ENCODE assay signal across 21 cellular contexts in genomic region chr2:181371195-181371594, GRCh38.
DNase-seq lines count a peak whose midpoint lies in the region; ATAC-seq and TF ChIP-seq lines count a peak whose summit lies in the region.
"Had no signal": no experiment of that assay in that cellular context is flagged by ENCODE, and none has a peak within 500 bp of the region (broad histone marks: within the 10 kb centered on the region; RNA-seq: fewer than 3 reads in every experiment).

No MANE protein-coding gene starts in this region.

- H2AFZ ChIP-seq in SK-N-SH (ENCODE audit: low read depth) (no peak overlapping the region), Loucy (ENCODE audit: low read length) (peak overlapping the region; percentile 45; the same call in 1 of the 2 replicates), smooth muscle cell (ENCODE audit: low read depth) (no peak overlapping the region)

- DNase-seq in SK-N-SH (no peak), smooth muscle cell (lab: John Stamatoyannopoulos, UW; ENCODE audit: unreplicated experiment) (no peak), NCI-H524 treated with DMSO at 0.1 percent for 48 hours (lab: John Stamatoyannopoulos, UW) (no peak)
- DNase-seq in effector memory CD8-positive, alpha-beta T cell, result no peak
- DNase-seq: 8988T; activated CD4-positive, alpha-beta T cell treated with anti-CD3 and anti-CD28 coated beads for 36 hours; BE2C; KG1; NCI-H1105; NCI-H2081 treated with DMSO at 0.1 percent for 48 hours; ovary; RPMI8226; stimulated activated CD8-positive, alpha-beta memory T cell treated with anti-CD3 and anti-CD28 coated beads, Interleukin-4, amount 100 ng/mL, for 48 hours; substantia nigra had no signal

- POLR2A ChIA-PET in SK-N-SH (lab: Yijun Ruan, JAX), result no interaction called here

- 80% methylated on average over 2 of the region's 2 CpGs for WGBS in SK-N-SH (ENCODE audit: low lambda C conversion rate)
- 97% methylated on average over 2 of the region's 2 CpGs for WGBS in smooth muscle cell (ENCODE audit: low lambda C conversion rate)

- H3K36me3 Mint-ChIP-seq in effector memory CD8-positive, alpha-beta T cell (ENCODE audit: insufficient read depth), result peaks cover 4% of the 10 kb centered on the region

- no peak overlapping the region for H3K9ac ChIP-seq in SK-N-SH
- H3K9ac ChIP-seq in Loucy (ENCODE audit: low read depth, low read length, poor library complexity, severe bottlenecking), result peak overlapping the region; percentile 60
- H3K9ac ChIP-seq in smooth muscle cell (ENCODE audit: low read depth), result no peak overlapping the region

- no peak for TF ChIP-seq EP300 in SK-N-SH (IDR thresholded peaks at IDR 0.05; ENCODE audit: borderline replicate concordance in 1 of 2, low read depth in 1 of 2, low read length in 1 of 2)

- H3K9me2 ChIP-seq in SK-N-SH (no peaks in the 10 kb centered on the region), Loucy (replicated peaks; ENCODE audit: low read depth, low read length) (no peaks in the 10 kb centered on the region)

- no peaks in the 10 kb centered on the region for H4K20me1 ChIP-seq in SK-N-SH (ENCODE audit: insufficient read depth)
- H4K20me1 ChIP-seq in Loucy (ENCODE audit: insufficient read depth, low read length, poor library complexity, severe bottlenecking), result no peaks in the 10 kb centered on the region
- H4K20me1 ChIP-seq in smooth muscle cell (ENCODE audit: low read depth), result no peaks in the 10 kb centered on the region

- ATAC-seq in SK-N-SH treated with all-trans-retinoic acid at 6 μM for 48 hours (no peak), GM19397 (IDR thresholded peaks at IDR 0.05; ENCODE audit: unreplicated experiment) (no peak), GM18870 (IDR thresholded peaks at IDR 0.05; ENCODE audit: unreplicated experiment) (no peak)
- ATAC-seq in effector memory CD8-positive, alpha-beta T cell (replicated peaks), result no peak
- ATAC-seq: activated CD4-positive, alpha-beta T cell treated with anti-CD3 and anti-CD28 coated beads for 36 hours had no signal

- H3K27me3 ChIP-seq in SK-N-SH (ENCODE audit: insufficient read depth), result no peaks in the 10 kb centered on the region
- H3K27me3 ChIP-seq in Loucy (ENCODE audit: insufficient read depth, low read length, poor library complexity, severe bottlenecking), result no peaks in the 10 kb centered on the region
- H3K27me3 ChIP-seq in smooth muscle cell (ENCODE audit: low read depth), result no peaks in the 10 kb centered on the region
- H3K27me3 ChIP-seq: BE2C, cardiac muscle cell, ovary, right atrium auricular region had no signal

- H3K4me1 ChIP-seq in SK-N-SH (ENCODE audit: control insufficient read depth in 1 of 2, insufficient read depth in 2 of 2, low read depth in 1 of 2, low read length in 1 of 2) (peaks cover 0 to 10% of the 10 kb centered on the region in 2 experiments; a peak in 3 of 4 replicates), Loucy (ENCODE audit: insufficient read depth, low read length, poor library complexity, severe bottlenecking) (peaks cover 58% of the 10 kb centered on the region), smooth muscle cell (ENCODE audit: low read depth) (no peaks in the 10 kb centered on the region)
- H3K4me1 ChIP-seq: BE2C had no signal

- H3K9me3 Mint-ChIP-seq in effector memory CD8-positive, alpha-beta T cell, result no peaks in the 10 kb centered on the region
- H3K9me3 Mint-ChIP-seq: activated T-helper 2 cell treated with anti-CD3 and anti-CD28 coated beads, Interferon-gamma antibody, Interleukin-2, Interleukin-4, amounts not matched to agents 10 μg/mL and 5 μg/mL and 100 μg/mL, durations not matched to agents 14 hours and 24 hours and 36 hours had no signal

- H3K4me3 Mint-ChIP-seq in effector memory CD8-positive, alpha-beta T cell, result no peak overlapping the region
- H3K4me3 Mint-ChIP-seq: activated CD4-positive, alpha-beta T cell treated with anti-CD3 and anti-CD28 coated beads for 36 hours had no signal

- peaks cover 14% of the 10 kb centered on the region for H3F3A ChIP-seq in SK-N-SH (replicated peaks; ENCODE audit: insufficient read depth)
- peaks cover 3% of the 10 kb centered on the region; the same call in 1 of the 2 replicates for H3F3A ChIP-seq in Loucy (ENCODE audit: low read depth)
- peaks cover 4% of the 10 kb centered on the region for H3F3A ChIP-seq in smooth muscle cell (ENCODE audit: low read depth)

- H3K27me3 Mint-ChIP-seq in effector memory CD8-positive, alpha-beta T cell, result no peaks in the 10 kb centered on the region
- H3K27me3 Mint-ChIP-seq: activated CD4-positive, alpha-beta T cell treated with anti-CD3 and anti-CD28 coated beads for 36 hours had no signal

- peak overlapping the region; percentile 17 to 39; a peak in 2 of 4 replicates for H3K27ac ChIP-seq in SK-N-SH (ENCODE audit: low read depth in 2 of 2, low read length in 1 of 2)
- H3K27ac ChIP-seq in smooth muscle cell (ENCODE audit: low read depth), result no peak overlapping the region
- H3K27ac ChIP-seq: cardiac muscle cell, ovary, right atrium auricular region had no signal

- H3K4me1 Mint-ChIP-seq in effector memory CD8-positive, alpha-beta T cell (ENCODE audit: low read depth in 2 of 2), result peaks cover 24 to 28% of the 10 kb centered on the region in 2 donors

- H3K79me2 ChIP-seq in SK-N-SH (ENCODE audit: insufficient read depth) (no peaks in the 10 kb centered on the region), Loucy (ENCODE audit: insufficient read depth, low read length) (no peaks in the 10 kb centered on the region), smooth muscle cell (ENCODE audit: low read depth) (no peaks in the 10 kb centered on the region)

- H3K36me3 ChIP-seq in SK-N-SH (replicated peaks in 1 of 2; ENCODE audit: control insufficient read depth in 1 of 2, insufficient read depth in 2 of 2, low read length in 1 of 2), result no peaks in the 10 kb centered on the region
- no peaks in the 10 kb centered on the region for H3K36me3 ChIP-seq in Loucy (ENCODE audit: insufficient read depth, low read length)
- no peaks in the 10 kb centered on the region for H3K36me3 ChIP-seq in smooth muscle cell (ENCODE audit: low read depth)
- H3K36me3 ChIP-seq: BE2C, cardiac muscle cell, ovary, right atrium auricular region had no signal

- H3K4me3 ChIP-seq in SK-N-SH (ENCODE audit: low read depth in 2 of 2, low read length in 1 of 2) (no peak overlapping the region), Loucy (ENCODE audit: low read length, poor library complexity, severe bottlenecking) (peak overlapping the region; percentile 24), smooth muscle cell (no peak overlapping the region)
- H3K4me3 ChIP-seq: cardiac muscle cell, ovary, right atrium auricular region had no signal

- CTCF ChIA-PET in SK-N-SH (lab: Yijun Ruan, JAX), result no interaction called here

- TF ChIP-seq CTCF in SK-N-SH (IDR thresholded peaks at IDR 0.05) (no peak), Loucy (conservative IDR thresholded peaks at IDR 0.05; ENCODE audit: low read length) (no peak), smooth muscle cell (IDR thresholded peaks at IDR 0.05; ENCODE audit: borderline replicate concordance, insufficient read depth, poor library complexity, severe bottlenecking) (no peak)

- H3K27ac Mint-ChIP-seq in effector memory CD8-positive, alpha-beta T cell, result peak overlapping the region; percentile 27 to 79
- H3K27ac Mint-ChIP-seq: activated CD4-positive, alpha-beta T cell treated with anti-CD3 and anti-CD28 coated beads for 36 hours; activated T-helper 2 cell treated with anti-CD3 and anti-CD28 coated beads, Interferon-gamma antibody, Interleukin-2, Interleukin-4, amounts not matched to agents 10 μg/mL and 5 μg/mL and 100 μg/mL, durations not matched to agents 14 hours and 24 hours and 36 hours had no signal

- H3K9me3 ChIP-seq in SK-N-SH (no peaks in the 10 kb centered on the region), Loucy (ENCODE audit: insufficient read depth, low read depth, low read length) (no peaks in the 10 kb centered on the region), smooth muscle cell (replicated peaks; ENCODE audit: low read depth) (no peaks in the 10 kb centered on the region)
- H3K9me3 ChIP-seq: BE2C, ovary, right atrium auricular region had no signal

- no peak overlapping the region for H3K4me2 ChIP-seq in SK-N-SH
- H3K4me2 ChIP-seq in Loucy (ENCODE audit: low read depth, low read length, poor library complexity, severe bottlenecking), result peak overlapping the region; percentile 49
- H3K4me2 ChIP-seq in smooth muscle cell, result peak overlapping the region; percentile 49

- TF ChIP-seq RAD21 in SK-N-SH (IDR thresholded peaks at IDR 0.05; ENCODE audit: low read length), result no peak

TF ChIP-seq in SK-N-SH, 30 proteins besides CTCF, POLR2A, EP300 and RAD21 (continues in another document):
- TF ChIP-seq USF2 (IDR thresholded peaks at IDR 0.05; ENCODE audit: borderline replicate concordance, low read depth, low read length), result no peak
- no peak for TF ChIP-seq MXI1 (IDR thresholded peaks at IDR 0.05; ENCODE audit: low read depth, low read length)
- TF ChIP-seq JUND (IDR thresholded peaks at IDR 0.05), result no peak
- TF ChIP-seq FOXM1 (IDR thresholded peaks at IDR 0.05; ENCODE audit: low read depth), result no peak
- TF ChIP-seq MEF2A (IDR thresholded peaks at IDR 0.05; ENCODE audit: borderline replicate concordance, low read depth), result no peak

TF ChIP-seq in SK-N-SH treated with all-trans-retinoic acid at 6 μM for 48 hours, 23 proteins besides CTCF, POLR2A, EP300 and RAD21 (continues in another document):
- TF ChIP-seq CSDC2 (CRISPR knock-in tag; IDR thresholded peaks at IDR 0.05) (no peak), PATZ1 (CRISPR knock-in tag; IDR thresholded peaks at IDR 0.05; ENCODE audit: borderline replicate concordance) (no peak), TOX (CRISPR knock-in tag; IDR thresholded peaks at IDR 0.05; ENCODE audit: borderline replicate concordance) (no peak)
